Comparison of ENCODE assay signal across 1 cellular context in genomic region chr9:37301369-37302172, GRCh38.
TF ChIP-seq lines count a peak whose summit lies in the region.

No MANE protein-coding gene starts in this region.

TF ChIP-seq in K562, 482 proteins besides CTCF, POLR2A, EP300 and RAD21 (continued from another document and continues in another):
- TF ChIP-seq RNF219 (CRISPR knock-in tag; IDR thresholded peaks at IDR 0.05) (no peak), MGA (IDR thresholded peaks at IDR 0.05) (no peak), ARNT (IDR thresholded peaks at IDR 0.05) (no peak), RCOR1 (IDR thresholded peaks at IDR 0.05; ENCODE audit: borderline replicate concordance in 1 of 2, low read depth in 2 of 2, low read length in 2 of 2) (0 out of 4 replicates have a peak, but pooled peaks have one; percentile 20 to 45), GATAD2A (IDR thresholded peaks at IDR 0.05) (no peak), CBX3 (IDR thresholded peaks at IDR 0.05; ENCODE audit: borderline replicate concordance in 1 of 2, low read length in 2 of 2) (0 out of 3 replicates have a peak, but pooled peaks of 1 of the 2 experiments have one; percentile 31), ARID3B (CRISPR knock-in tag; IDR thresholded peaks at IDR 0.05; ENCODE audit: borderline replicate concordance) (no peak), ZNF780A (CRISPR knock-in tag; IDR thresholded peaks at IDR 0.05) (no peak), FOXP1 (CRISPR knock-in tag; IDR thresholded peaks at IDR 0.05) (no peak), STAG1 (CRISPR knock-in tag; IDR thresholded peaks at IDR 0.05; ENCODE audit: borderline replicate concordance) (no peak), HDAC1 (IDR thresholded peaks at IDR 0.05) (no peak), ZBED1 (IDR thresholded peaks at IDR 0.05) (no peak), TAL1 (IDR thresholded peaks at IDR 0.05) (peak; percentile 12; the same call in 1 of the 2 replicates), ETS2 (tag; IDR thresholded peaks at IDR 0.05; ENCODE audit: borderline replicate concordance, poor library complexity, severe bottlenecking) (no peak), GTF2F1 (IDR thresholded peaks at IDR 0.05; ENCODE audit: low read depth, low read length) (no peak), ZNF184 (CRISPR knock-in tag; IDR thresholded peaks at IDR 0.05) (no peak), HEY1 (CRISPR knock-in tag; IDR thresholded peaks at IDR 0.05; ENCODE audit: borderline replicate concordance) (no peak), BCOR (IDR thresholded peaks at IDR 0.05) (peak; percentile 95), ZNF518B (CRISPR knock-in tag; IDR thresholded peaks at IDR 0.05) (no peak), ILF3 (IDR thresholded peaks at IDR 0.05; ENCODE audit: borderline replicate concordance) (no peak), CBFA2T3 (IDR thresholded peaks at IDR 0.05) (peak; percentile 50), NCOR1 (IDR thresholded peaks at IDR 0.05) (0 out of 2 replicates have a peak, but pooled peaks have one; percentile 32), HDAC2 (IDR thresholded peaks at IDR 0.05) (peak; percentile 77; the same call in 1 of the 2 replicates), ESRRA (IDR thresholded peaks at IDR 0.05; ENCODE audit: borderline replicate concordance, low read depth) (no peak), SFPQ (IDR thresholded peaks at IDR 0.05; ENCODE audit: low read depth, low read length) (no peak), HCFC1 (IDR thresholded peaks at IDR 0.05; ENCODE audit: low read depth, low read length) (no peak), SNIP1 (IDR thresholded peaks at IDR 0.05; ENCODE audit: low read depth) (no peak), PTRF (tag; IDR thresholded peaks at IDR 0.05) (no peak), CHD4 (IDR thresholded peaks at IDR 0.05; ENCODE audit: insufficient read depth, insufficient replicate concordance, low read depth, low read length, poor library complexity, severe bottlenecking) (peak; percentile 90), ZNF609 (CRISPR knock-in tag; IDR thresholded peaks at IDR 0.05; ENCODE audit: borderline replicate concordance) (no peak)
